ENCODE assay signal across 8 cellular contexts in the genomic region with DNA sequence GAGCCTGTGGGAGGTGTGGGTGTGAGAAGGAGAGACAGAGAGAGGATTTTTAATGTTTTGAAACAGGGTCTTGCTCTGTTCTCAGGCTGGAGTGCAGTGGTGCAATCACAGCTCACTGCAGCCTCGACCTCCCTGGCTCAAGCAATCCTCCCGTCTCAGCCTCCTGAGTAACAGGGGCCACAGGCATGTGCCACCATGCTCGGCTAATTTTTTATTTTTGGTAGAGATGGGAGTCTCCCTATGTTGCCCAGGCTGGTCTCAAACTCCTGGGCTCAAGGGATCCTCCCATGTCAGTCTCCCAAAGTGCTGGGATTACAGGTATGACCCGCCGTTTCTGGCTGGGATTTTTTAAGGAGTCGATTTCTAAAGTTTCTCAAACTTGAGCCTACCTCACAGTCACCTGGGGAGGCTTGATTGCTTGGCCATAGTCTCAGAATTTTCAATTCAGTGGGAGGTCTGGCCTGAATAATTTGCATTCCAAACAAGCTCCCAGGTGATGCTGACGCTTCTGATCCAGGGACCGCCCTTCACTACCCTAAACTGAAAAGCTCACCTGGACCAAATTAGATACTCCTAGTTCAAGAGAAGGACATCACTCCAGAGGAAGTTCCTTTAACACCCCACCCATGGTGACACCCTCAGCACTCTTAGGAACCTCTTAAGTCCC.
DNase-seq lines count a peak whose midpoint lies in the region; ATAC-seq and TF ChIP-seq lines count a peak whose summit lies in the region.

No MANE protein-coding gene starts in this region.

- POLR2A ChIA-PET in T-cell (lab: Charles Lee) = no interaction called here

- no peaks in the 10 kb centered on the region for H3K9me3 ChIP-seq in skeletal muscle tissue (ENCODE audit: control insufficient read depth in 3 of 3, low read length in 3 of 3)

- DNase-seq in H7 (peak; percentile 58), T-cell (no peak), foreskin keratinocyte (no peak), Kasumi-1 (lab: John Stamatoyannopoulos, UW) (no peak), NCI-H146 treated with DMSO at 0.1 percent for 48 hours (lab: John Stamatoyannopoulos, UW; ENCODE audit: unreplicated experiment) (no peak)
- DNase-seq in stimulated activated CD4-positive, alpha-beta T cell treated with anti-CD3 and anti-CD28 coated beads, Interleukin-15, amount 100 ng/mL, for 24 hours = no peak
- DNase-seq in NK-92 treated with Interleukin-12 subunit alpha and Interleukin-12 subunit beta, amount 100 ng/mL, for 24 hours (lab: John Stamatoyannopoulos, UW) = no peak

- ATAC-seq in T-cell (replicated peaks in 1 of 4) (peak in 1 of 4 experiments; percentile 14), foreskin keratinocyte (peak; percentile 11)

- H3K36me3 ChIP-seq in H7 (replicated peaks; ENCODE audit: control insufficient read depth, insufficient read depth, low read length) (no peaks in the 10 kb centered on the region), skeletal muscle tissue (ENCODE audit: control insufficient read depth in 3 of 3, insufficient read depth in 3 of 3, low read length in 3 of 3) (no peaks in the 10 kb centered on the region)

- H3K27ac ChIP-seq in foreskin keratinocyte = no peak overlapping the region
- peak overlapping the region; percentile 11 for H3K27ac ChIP-seq in skeletal muscle tissue (ENCODE audit: low read depth, low read length)

- H3K4me1 Mint-ChIP-seq in T-cell = peaks cover 8 to 21% (median 10%) of the 10 kb centered on the region in 3 donors

- no peaks in the 10 kb centered on the region for H3K27me3 Mint-ChIP-seq in T-cell

- no peaks in the 10 kb centered on the region for H3K36me3 Mint-ChIP-seq in T-cell

- H3K27ac Mint-ChIP-seq in T-cell = peak overlapping the region in 1 of 2 donors; percentile 87

- H3K4me1 ChIP-seq in foreskin keratinocyte = no peaks in the 10 kb centered on the region
- H3K4me1 ChIP-seq in skeletal muscle tissue (ENCODE audit: control insufficient read depth in 3 of 3, insufficient read depth in 3 of 3, low read length in 3 of 3) = peaks cover 0 to 3% (median 3%) of the 10 kb centered on the region in 3 donors

- H3K27me3 ChIP-seq in H7 (ENCODE audit: control insufficient read depth, insufficient read depth, low read length) = no peaks in the 10 kb centered on the region
- no peaks in the 10 kb centered on the region for H3K27me3 ChIP-seq in foreskin keratinocyte
- no peaks in the 10 kb centered on the region for H3K27me3 ChIP-seq in skeletal muscle tissue (ENCODE audit: control insufficient read depth in 3 of 3, insufficient read depth in 3 of 3, low read length in 3 of 3)

- CTCF ChIA-PET in T-cell (lab: Charles Lee) = interaction anchor here (0.6 to 1.9 kb wide), 15 partner anchors 24 to 1315 kb away, joined by 3 to 15 read pairs (median 4); a partner anchor contains a TSS

- H3K4me3 ChIP-seq in H7 (ENCODE audit: insufficient read depth, low read depth, low read length) (no peak overlapping the region), skeletal muscle tissue (ENCODE audit: low read length in 3 of 3) (peak overlapping the region in 1 of 3 donors; percentile 68)

- H3K4me3 Mint-ChIP-seq in T-cell = peak overlapping the region; percentile 78 to 80 (median 80)

- no peak for TF ChIP-seq CTCF in foreskin keratinocyte (conservative IDR thresholded peaks at IDR 0.05)

- H3K9me3 Mint-ChIP-seq in T-cell = no peaks in the 10 kb centered on the region

- H3K9ac ChIP-seq in skeletal muscle tissue (ENCODE audit: low read depth in 1 of 3, low read length in 3 of 3) = peak overlapping the region in 2 of 3 donors; percentile 4 to 79
